In genomic region chr9:41082358-41082757, GRCh38 we compare ENCODE assay signal across 1 cellular context. TPM values are rescaled to one million over a fixed set of nuclear protein-coding genes. Genes with fewer than 3 reads are reported as not detected.
"Had no signal": no experiment of that assay in that cellular context is flagged by ENCODE, and none has a peak within 500 bp of the region (broad histone marks: within the 10 kb centered on the region; RNA-seq: fewer than 3 reads in every experiment).

No MANE protein-coding gene starts in this region.

RNA-seq across cellular contexts. Expression of gene FOXD4L6, which starts 46.1 kb away (rescaled TPM):
- total RNA-seq: G401 had no signal
